ENCODE assay signal across 1 cellular context in the genomic region with DNA sequence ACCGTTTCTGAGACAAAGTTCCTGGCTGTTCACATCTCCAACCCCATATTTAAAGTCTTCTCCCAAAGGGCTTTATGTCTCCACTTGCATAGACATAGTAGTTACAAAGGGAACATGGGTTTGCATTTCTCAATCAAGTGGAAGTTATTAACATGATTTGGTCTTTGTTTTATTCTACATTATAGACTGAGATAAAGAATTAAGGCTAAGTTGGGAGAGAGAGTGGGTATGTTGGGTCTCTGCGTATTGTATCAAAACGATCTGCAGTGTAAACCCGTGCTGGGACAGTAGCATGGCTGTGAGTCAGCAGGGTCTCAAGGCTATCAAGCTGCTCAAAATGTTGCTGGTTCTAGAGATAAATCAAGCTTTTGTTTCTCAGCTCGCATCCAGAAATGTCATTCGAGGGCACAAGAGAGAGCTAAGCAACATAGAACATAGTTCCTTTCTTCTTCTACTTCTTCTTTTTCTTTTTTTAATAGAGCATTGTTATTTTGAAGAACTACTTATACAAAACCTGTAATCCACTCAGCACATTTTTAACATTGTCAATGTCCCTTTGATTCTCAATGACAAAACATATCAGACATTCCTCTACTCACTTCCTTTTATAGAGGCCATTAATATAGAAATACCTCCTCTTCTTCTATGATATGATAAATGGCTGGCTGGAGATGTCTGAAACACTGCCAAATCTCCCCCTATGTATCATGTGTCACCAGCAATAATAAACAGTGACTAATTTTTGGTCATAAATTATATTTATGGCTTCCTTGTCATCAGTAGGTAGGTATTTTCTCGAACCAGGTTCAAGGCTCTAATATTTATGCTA.
A peak's percentile ranks its signal among the peaks of the same experiment; 100 is the strongest.
TF ChIP-seq lines count a peak whose summit lies in the region.

No MANE protein-coding gene starts in this region.

TF ChIP-seq in HepG2, 621 proteins besides CTCF, POLR2A, EP300 and RAD21 (continued from another document and continues in another):
- TF ChIP-seq, protein P1, sequence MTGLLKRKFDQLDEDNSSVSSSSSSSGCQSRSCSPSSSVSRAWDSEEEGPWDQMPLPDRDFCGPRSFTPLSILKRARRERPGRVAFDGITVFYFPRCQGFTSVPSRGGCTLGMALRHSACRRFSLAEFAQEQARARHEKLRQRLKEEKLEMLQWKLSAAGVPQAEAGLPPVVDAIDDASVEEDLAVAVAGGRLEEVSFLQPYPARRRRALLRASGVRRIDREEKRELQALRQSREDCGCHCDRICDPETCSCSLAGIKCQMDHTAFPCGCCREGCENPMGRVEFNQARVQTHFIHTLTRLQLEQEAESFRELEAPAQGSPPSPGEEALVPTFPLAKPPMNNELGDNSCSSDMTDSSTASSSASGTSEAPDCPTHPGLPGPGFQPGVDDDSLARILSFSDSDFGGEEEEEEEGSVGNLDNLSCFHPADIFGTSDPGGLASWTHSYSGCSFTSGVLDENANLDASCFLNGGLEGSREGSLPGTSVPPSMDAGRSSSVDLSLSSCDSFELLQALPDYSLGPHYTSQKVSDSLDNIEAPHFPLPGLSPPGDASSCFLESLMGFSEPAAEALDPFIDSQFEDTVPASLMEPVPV (CRISPR knock-in tag; IDR thresholded peaks at IDR 0.05): no peak
- TF ChIP-seq, protein P2, sequence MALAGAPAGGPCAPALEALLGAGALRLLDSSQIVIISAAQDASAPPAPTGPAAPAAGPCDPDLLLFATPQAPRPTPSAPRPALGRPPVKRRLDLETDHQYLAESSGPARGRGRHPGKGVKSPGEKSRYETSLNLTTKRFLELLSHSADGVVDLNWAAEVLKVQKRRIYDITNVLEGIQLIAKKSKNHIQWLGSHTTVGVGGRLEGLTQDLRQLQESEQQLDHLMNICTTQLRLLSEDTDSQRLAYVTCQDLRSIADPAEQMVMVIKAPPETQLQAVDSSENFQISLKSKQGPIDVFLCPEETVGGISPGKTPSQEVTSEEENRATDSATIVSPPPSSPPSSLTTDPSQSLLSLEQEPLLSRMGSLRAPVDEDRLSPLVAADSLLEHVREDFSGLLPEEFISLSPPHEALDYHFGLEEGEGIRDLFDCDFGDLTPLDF (CRISPR knock-in tag; IDR thresholded peaks at IDR 0.05): no peak
- TF ChIP-seq NR2F6 (IDR thresholded peaks at IDR 0.05) (peak; percentile 22; the same call in 1 of the 2 replicates), NR2F6 (CRISPR knock-in tag; IDR thresholded peaks at IDR 0.05) (no peak), FOSL2 (CRISPR knock-in tag; IDR thresholded peaks at IDR 0.05) (peak; percentile 95), FOXA3 (CRISPR knock-in tag; IDR thresholded peaks at IDR 0.05) (peak; percentile 43; the same call in 1 of the 2 replicates), SOX5 (CRISPR knock-in tag; IDR thresholded peaks at IDR 0.05; ENCODE audit: borderline replicate concordance) (peak; percentile 56; the same call in 1 of the 2 replicates), SOX13 (IDR thresholded peaks at IDR 0.05) (0 out of 2 replicates have a peak, but pooled peaks have one; percentile 34), SOX13 (CRISPR knock-in tag; conservative IDR thresholded peaks at IDR 0.05 in 1 of 2, IDR thresholded peaks at IDR 0.05 in 1 of 2) (peak in 1 of 2 experiments; percentile 68; a peak in 2 of 4 replicates), ZNF282 (IDR thresholded peaks at IDR 0.05; ENCODE audit: partially characterized antibody) (no peak), SAP130 (CRISPR knock-in tag; IDR thresholded peaks at IDR 0.05; ENCODE audit: low read depth) (peak; percentile 59), ZNF557 (CRISPR knock-in tag; IDR thresholded peaks at IDR 0.05) (no peak), ZFP62 (CRISPR knock-in tag; IDR thresholded peaks at IDR 0.05) (no peak), NFE2 (CRISPR knock-in tag; IDR thresholded peaks at IDR 0.05) (peak; percentile 27; the same call in 1 of the 2 replicates), ZNF644 (CRISPR knock-in tag; IDR thresholded peaks at IDR 0.05; ENCODE audit: low read depth) (peak; percentile 77; the same call in 1 of the 2 replicates), AGO1 (IDR thresholded peaks at IDR 0.05; ENCODE audit: low read depth, low read length, poor library complexity, severe bottlenecking) (no peak), DNMT1 (CRISPR knock-in tag; IDR thresholded peaks at IDR 0.05) (no peak), SIN3B (IDR thresholded peaks at IDR 0.05; ENCODE audit: low read length) (no peak), ZNF563 (CRISPR knock-in tag; IDR thresholded peaks at IDR 0.05) (no peak), FOXA1 (IDR thresholded peaks at IDR 0.05) (no peak), FOXA1 (CRISPR knock-in tag; IDR thresholded peaks at IDR 0.05) (0 out of 2 replicates have a peak, but pooled peaks have one; percentile 35), KDM1A (CRISPR knock-in tag; IDR thresholded peaks at IDR 0.05) (no peak), MED1 (CRISPR knock-in tag; IDR thresholded peaks at IDR 0.05) (peak; percentile 61), ONECUT2 (CRISPR knock-in tag; IDR thresholded peaks at IDR 0.05) (no peak), HOXA7 (CRISPR knock-in tag; IDR thresholded peaks at IDR 0.05) (no peak), CHD4 (IDR thresholded peaks at IDR 0.05; ENCODE audit: borderline replicate concordance, low read length) (no peak), MED13 (CRISPR knock-in tag; IDR thresholded peaks at IDR 0.05) (peak; percentile 65; the same call in 1 of the 2 replicates), KLF6 (CRISPR knock-in tag; IDR thresholded peaks at IDR 0.05) (no peak), NCOR1 (IDR thresholded peaks at IDR 0.05; ENCODE audit: borderline replicate concordance, low read length) (0 out of 2 replicates have a peak, but pooled peaks have one; percentile 4), ZNF773 (CRISPR knock-in tag; IDR thresholded peaks at IDR 0.05; ENCODE audit: borderline replicate concordance) (no peak), ZNF747 (CRISPR knock-in tag; IDR thresholded peaks at IDR 0.05; ENCODE audit: borderline replicate concordance) (no peak), ZFAT (CRISPR knock-in tag; conservative IDR thresholded peaks at IDR 0.05) (no peak), ZNF841 (CRISPR knock-in tag; IDR thresholded peaks at IDR 0.05; ENCODE audit: borderline replicate concordance) (no peak), DMAP1 (CRISPR knock-in tag; IDR thresholded peaks at IDR 0.05) (peak; percentile 64; the same call in 1 of the 2 replicates), ZNF263 (CRISPR knock-in tag; IDR thresholded peaks at IDR 0.05) (no peak), POLR2AphosphoS5 (IDR thresholded peaks at IDR 0.05; ENCODE audit: low read depth, low read length) (0 out of 2 replicates have a peak, but pooled peaks have one; percentile 24), GATAD2A (CRISPR knock-in tag; IDR thresholded peaks at IDR 0.05) (peak; percentile 57; the same call in 1 of the 2 replicates)
- TF ChIP-seq, protein P3, sequence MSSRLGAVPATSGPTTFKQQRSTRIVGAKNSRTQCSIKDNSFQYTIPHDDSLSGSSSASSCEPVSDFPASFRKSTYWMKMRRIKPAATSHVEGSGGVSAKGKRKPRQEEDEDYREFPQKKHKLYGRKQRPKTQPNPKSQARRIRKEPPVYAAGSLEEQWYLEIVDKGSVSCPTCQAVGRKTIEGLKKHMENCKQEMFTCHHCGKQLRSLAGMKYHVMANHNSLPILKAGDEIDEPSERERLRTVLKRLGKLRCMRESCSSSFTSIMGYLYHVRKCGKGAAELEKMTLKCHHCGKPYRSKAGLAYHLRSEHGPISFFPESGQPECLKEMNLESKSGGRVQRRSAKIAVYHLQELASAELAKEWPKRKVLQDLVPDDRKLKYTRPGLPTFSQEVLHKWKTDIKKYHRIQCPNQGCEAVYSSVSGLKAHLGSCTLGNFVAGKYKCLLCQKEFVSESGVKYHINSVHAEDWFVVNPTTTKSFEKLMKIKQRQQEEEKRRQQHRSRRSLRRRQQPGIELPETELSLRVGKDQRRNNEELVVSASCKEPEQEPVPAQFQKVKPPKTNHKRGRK (CRISPR knock-in tag; IDR thresholded peaks at IDR 0.05): no peak
- TF ChIP-seq, protein P4, sequence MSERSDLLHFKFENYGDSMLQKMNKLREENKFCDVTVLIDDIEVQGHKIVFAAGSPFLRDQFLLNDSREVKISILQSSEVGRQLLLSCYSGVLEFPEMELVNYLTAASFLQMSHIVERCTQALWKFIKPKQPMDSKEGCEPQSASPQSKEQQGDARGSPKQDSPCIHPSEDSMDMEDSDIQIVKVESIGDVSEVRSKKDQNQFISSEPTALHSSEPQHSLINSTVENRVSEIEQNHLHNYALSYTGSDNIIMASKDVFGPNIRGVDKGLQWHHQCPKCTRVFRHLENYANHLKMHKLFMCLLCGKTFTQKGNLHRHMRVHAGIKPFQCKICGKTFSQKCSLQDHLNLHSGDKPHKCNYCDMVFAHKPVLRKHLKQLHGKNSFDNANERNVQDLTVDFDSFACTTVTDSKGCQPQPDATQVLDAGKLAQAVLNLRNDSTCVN (CRISPR knock-in tag; IDR thresholded peaks at IDR 0.05; ENCODE audit: borderline replicate concordance): peak; percentile 90
- TF ChIP-seq, protein P5, sequence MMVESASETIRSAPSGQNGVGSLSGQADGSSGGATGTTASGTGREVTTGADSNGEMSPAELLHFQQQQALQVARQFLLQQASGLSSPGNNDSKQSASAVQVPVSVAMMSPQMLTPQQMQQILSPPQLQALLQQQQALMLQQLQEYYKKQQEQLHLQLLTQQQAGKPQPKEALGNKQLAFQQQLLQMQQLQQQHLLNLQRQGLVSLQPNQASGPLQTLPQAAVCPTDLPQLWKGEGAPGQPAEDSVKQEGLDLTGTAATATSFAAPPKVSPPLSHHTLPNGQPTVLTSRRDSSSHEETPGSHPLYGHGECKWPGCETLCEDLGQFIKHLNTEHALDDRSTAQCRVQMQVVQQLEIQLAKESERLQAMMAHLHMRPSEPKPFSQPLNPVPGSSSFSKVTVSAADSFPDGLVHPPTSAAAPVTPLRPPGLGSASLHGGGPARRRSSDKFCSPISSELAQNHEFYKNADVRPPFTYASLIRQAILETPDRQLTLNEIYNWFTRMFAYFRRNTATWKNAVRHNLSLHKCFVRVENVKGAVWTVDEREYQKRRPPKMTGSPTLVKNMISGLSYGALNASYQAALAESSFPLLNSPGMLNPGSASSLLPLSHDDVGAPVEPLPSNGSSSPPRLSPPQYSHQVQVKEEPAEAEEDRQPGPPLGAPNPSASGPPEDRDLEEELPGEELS (CRISPR knock-in tag; IDR thresholded peaks at IDR 0.05): peak; percentile 59
- TF ChIP-seq, protein P6, sequence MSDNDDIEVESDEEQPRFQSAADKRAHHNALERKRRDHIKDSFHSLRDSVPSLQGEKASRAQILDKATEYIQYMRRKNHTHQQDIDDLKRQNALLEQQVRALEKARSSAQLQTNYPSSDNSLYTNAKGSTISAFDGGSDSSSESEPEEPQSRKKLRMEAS (IDR thresholded peaks at IDR 0.05): 0 out of 2 replicates have a peak, but pooled peaks have one; percentile 33
- TF ChIP-seq, protein P7, sequence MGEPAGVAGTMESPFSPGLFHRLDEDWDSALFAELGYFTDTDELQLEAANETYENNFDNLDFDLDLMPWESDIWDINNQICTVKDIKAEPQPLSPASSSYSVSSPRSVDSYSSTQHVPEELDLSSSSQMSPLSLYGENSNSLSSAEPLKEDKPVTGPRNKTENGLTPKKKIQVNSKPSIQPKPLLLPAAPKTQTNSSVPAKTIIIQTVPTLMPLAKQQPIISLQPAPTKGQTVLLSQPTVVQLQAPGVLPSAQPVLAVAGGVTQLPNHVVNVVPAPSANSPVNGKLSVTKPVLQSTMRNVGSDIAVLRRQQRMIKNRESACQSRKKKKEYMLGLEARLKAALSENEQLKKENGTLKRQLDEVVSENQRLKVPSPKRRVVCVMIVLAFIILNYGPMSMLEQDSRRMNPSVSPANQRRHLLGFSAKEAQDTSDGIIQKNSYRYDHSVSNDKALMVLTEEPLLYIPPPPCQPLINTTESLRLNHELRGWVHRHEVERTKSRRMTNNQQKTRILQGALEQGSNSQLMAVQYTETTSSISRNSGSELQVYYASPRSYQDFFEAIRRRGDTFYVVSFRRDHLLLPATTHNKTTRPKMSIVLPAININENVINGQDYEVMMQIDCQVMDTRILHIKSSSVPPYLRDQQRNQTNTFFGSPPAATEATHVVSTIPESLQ (CRISPR knock-in tag; conservative IDR thresholded peaks at IDR 0.05): no peak
- TF ChIP-seq, protein P8, sequence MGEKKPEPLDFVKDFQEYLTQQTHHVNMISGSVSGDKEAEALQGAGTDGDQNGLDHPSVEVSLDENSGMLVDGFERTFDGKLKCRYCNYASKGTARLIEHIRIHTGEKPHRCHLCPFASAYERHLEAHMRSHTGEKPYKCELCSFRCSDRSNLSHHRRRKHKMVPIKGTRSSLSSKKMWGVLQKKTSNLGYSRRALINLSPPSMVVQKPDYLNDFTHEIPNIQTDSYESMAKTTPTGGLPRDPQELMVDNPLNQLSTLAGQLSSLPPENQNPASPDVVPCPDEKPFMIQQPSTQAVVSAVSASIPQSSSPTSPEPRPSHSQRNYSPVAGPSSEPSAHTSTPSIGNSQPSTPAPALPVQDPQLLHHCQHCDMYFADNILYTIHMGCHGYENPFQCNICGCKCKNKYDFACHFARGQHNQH (CRISPR knock-in tag; IDR thresholded peaks at IDR 0.05): 0 out of 2 replicates have a peak, but pooled peaks have one; percentile 53
- TF ChIP-seq, protein P9, sequence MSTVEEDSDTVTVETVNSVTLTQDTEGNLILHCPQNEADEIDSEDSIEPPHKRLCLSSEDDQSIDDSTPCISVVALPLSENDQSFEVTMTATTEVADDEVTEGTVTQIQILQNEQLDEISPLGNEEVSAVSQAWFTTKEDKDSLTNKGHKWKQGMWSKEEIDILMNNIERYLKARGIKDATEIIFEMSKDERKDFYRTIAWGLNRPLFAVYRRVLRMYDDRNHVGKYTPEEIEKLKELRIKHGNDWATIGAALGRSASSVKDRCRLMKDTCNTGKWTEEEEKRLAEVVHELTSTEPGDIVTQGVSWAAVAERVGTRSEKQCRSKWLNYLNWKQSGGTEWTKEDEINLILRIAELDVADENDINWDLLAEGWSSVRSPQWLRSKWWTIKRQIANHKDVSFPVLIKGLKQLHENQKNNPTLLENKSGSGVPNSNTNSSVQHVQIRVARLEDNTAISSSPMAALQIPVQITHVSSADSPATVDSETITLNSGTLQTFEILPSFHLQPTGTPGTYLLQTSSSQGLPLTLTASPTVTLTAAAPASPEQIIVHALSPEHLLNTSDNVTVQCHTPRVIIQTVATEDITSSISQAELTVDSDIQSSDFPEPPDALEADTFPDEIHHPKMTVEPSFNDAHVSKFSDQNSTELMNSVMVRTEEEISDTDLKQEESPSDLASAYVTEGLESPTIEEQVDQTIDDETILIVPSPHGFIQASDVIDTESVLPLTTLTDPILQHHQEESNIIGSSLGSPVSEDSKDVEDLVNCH (CRISPR knock-in tag; IDR thresholded peaks at IDR 0.05): no peak
- TF ChIP-seq, protein P10, sequence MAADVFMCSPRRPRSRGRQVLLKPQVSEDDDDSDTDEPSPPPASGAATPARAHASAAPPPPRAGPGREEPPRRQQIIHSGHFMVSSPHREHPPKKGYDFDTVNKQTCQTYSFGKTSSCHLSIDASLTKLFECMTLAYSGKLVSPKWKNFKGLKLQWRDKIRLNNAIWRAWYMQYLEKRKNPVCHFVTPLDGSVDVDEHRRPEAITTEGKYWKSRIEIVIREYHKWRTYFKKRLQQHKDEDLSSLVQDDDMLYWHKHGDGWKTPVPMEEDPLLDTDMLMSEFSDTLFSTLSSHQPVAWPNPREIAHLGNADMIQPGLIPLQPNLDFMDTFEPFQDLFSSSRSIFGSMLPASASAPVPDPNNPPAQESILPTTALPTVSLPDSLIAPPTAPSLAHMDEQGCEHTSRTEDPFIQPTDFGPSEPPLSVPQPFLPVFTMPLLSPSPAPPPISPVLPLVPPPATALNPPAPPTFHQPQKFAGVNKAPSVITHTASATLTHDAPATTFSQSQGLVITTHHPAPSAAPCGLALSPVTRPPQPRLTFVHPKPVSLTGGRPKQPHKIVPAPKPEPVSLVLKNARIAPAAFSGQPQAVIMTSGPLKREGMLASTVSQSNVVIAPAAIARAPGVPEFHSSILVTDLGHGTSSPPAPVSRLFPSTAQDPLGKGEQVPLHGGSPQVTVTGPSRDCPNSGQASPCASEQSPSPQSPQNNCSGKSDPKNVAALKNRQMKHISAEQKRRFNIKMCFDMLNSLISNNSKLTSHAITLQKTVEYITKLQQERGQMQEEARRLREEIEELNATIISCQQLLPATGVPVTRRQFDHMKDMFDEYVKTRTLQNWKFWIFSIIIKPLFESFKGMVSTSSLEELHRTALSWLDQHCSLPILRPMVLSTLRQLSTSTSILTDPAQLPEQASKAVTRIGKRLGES (CRISPR knock-in tag; IDR thresholded peaks at IDR 0.05; ENCODE audit: borderline replicate concordance): no peak
